Comparison of ENCODE assay signal across 14 cellular contexts in the genomic region with DNA sequence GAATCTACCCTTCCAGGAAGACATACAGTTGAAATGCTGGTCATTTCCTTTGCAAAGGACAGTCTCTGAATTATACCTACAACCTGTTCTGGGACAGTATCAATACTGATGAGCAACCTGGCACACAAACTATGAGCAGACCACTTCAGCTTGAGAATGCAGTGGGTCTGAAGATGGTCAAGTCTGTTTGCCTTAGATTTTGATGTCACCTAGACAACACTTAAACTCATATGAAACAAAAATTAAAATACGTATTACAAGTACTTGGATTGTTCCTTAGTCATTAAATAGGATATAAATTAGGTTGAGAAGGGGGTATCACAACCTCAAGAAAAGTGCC. TPM values are rescaled to one million over a fixed set of nuclear protein-coding genes. Genes with fewer than 3 reads are reported as not detected.
DNase-seq lines count a peak whose midpoint lies in the region; ATAC-seq and TF ChIP-seq lines count a peak whose summit lies in the region.
"Had no signal": no experiment of that assay in that cellular context is flagged by ENCODE, and none has a peak within 500 bp of the region (broad histone marks: within the 10 kb centered on the region; RNA-seq: fewer than 3 reads in every experiment).

No MANE protein-coding gene starts in this region.

- no peaks in the 10 kb centered on the region for H3K27me3 ChIP-seq in hepatocyte
- H3K27me3 ChIP-seq in subcutaneous abdominal adipose tissue (ENCODE audit: control insufficient read depth in 5 of 5, insufficient read depth in 4 of 5, low read length in 5 of 5): no peaks in the 10 kb centered on the region
- H3K27me3 ChIP-seq: heart right ventricle, ovary, SJSA1 had no signal

- H4K20me1 ChIP-seq in hepatocyte (ENCODE audit: insufficient read depth, poor library complexity, severe bottlenecking): peaks cover 29% of the 10 kb centered on the region

- DNase-seq in activated naive CD4-positive, alpha-beta T cell treated with anti-CD3 and anti-CD28 coated beads, Interleukin-2, amount 50 U/mL, for 16 hours: no peak
- DNase-seq in T-helper 17 cell: no peak
- no peak for DNase-seq in hepatocyte (ENCODE audit: low spot score)
- DNase-seq in NCI-H1105 treated with DMSO at 0.1 percent for 48 hours (lab: John Stamatoyannopoulos, UW): no peak
- DNase-seq in NCI-H345 (lab: John Stamatoyannopoulos, UW): no peak
- DNase-seq: anterior cingulate cortex, COR-L47, heart right ventricle, NCI-H1417 treated with DMSO at 0.1 percent for 48 hours, ovary had no signal

- 89% methylated on average over 1 of the region's 1 CpG for WGBS in hepatocyte (ENCODE audit: low lambda C conversion rate, missing lambda C conversion rate)

- H3K27me3 Mint-ChIP-seq in activated naive CD4-positive, alpha-beta T cell treated with anti-CD3 and anti-CD28 coated beads, Interleukin-2, amount 50 U/mL, for 24 hours: no peaks in the 10 kb centered on the region
- H3K27me3 Mint-ChIP-seq in T-helper 17 cell: no peaks in the 10 kb centered on the region

- peaks cover 50% of the 10 kb centered on the region for H3K4me1 Mint-ChIP-seq in activated naive CD4-positive, alpha-beta T cell treated with anti-CD3 and anti-CD28 coated beads, Interleukin-2, amount 50 U/mL, for 24 hours
- H3K4me1 Mint-ChIP-seq in T-helper 17 cell: peaks cover 51% of the 10 kb centered on the region

- H3K4me1 ChIP-seq in hepatocyte (ENCODE audit: insufficient read depth) (peaks cover 13% of the 10 kb centered on the region), subcutaneous abdominal adipose tissue (ENCODE audit: control insufficient read depth in 5 of 5, insufficient read depth in 5 of 5, low read length in 5 of 5) (peaks cover 17 to 58% (median 51%) of the 10 kb centered on the region in 5 donors)

- peaks cover 38% of the 10 kb centered on the region for H3K36me3 Mint-ChIP-seq in activated naive CD4-positive, alpha-beta T cell treated with anti-CD3 and anti-CD28 coated beads, Interleukin-2, amount 50 U/mL, for 24 hours
- H3K36me3 Mint-ChIP-seq in T-helper 17 cell (ENCODE audit: low read depth): peaks cover 12% of the 10 kb centered on the region

- H3K4me3 ChIP-seq in hepatocyte (no peak overlapping the region), subcutaneous abdominal adipose tissue (ENCODE audit: low read depth in 1 of 5, low read length in 5 of 5) (peak overlapping the region in 1 of 5 donors; percentile 0)
- H3K4me3 ChIP-seq: ovary had no signal

- peaks cover 6% of the 10 kb centered on the region for H3K9me3 ChIP-seq in T-helper 17 cell (ENCODE audit: control insufficient read depth, low read length, poor library complexity, severe bottlenecking)
- H3K9me3 ChIP-seq in hepatocyte (ENCODE audit: low read depth): no peaks in the 10 kb centered on the region
- no peaks in the 10 kb centered on the region for H3K9me3 ChIP-seq in subcutaneous abdominal adipose tissue (ENCODE audit: control insufficient read depth in 5 of 5, low read length in 5 of 5)
- H3K9me3 ChIP-seq: heart right ventricle, ovary had no signal

- peak overlapping the region; percentile 92 for H3K4me2 ChIP-seq in hepatocyte

- H3K9ac ChIP-seq in subcutaneous abdominal adipose tissue (ENCODE audit: low read length in 5 of 5): no peak overlapping the region

- no peaks in the 10 kb centered on the region for H3K36me3 ChIP-seq in hepatocyte (replicated peaks; ENCODE audit: insufficient read depth, low read depth)
- peaks cover 23 to 45% (median 30%) of the 10 kb centered on the region in 5 donors for H3K36me3 ChIP-seq in subcutaneous abdominal adipose tissue (ENCODE audit: control insufficient read depth in 5 of 5, insufficient read depth in 5 of 5, low read length in 5 of 5)
- H3K36me3 ChIP-seq: ovary had no signal

- H3K79me2 ChIP-seq in hepatocyte: peaks cover 80% of the 10 kb centered on the region

- peak overlapping the region; percentile 89 for H3K27ac Mint-ChIP-seq in activated naive CD4-positive, alpha-beta T cell treated with anti-CD3 and anti-CD28 coated beads, Interleukin-2, amount 50 U/mL, for 24 hours
- H3K27ac Mint-ChIP-seq in T-helper 17 cell: peak overlapping the region; percentile 99

- H3K4me3 Mint-ChIP-seq in activated naive CD4-positive, alpha-beta T cell treated with anti-CD3 and anti-CD28 coated beads, Interleukin-2, amount 50 U/mL, for 24 hours: peak overlapping the region; percentile 99
- H3K4me3 Mint-ChIP-seq in T-helper 17 cell: peak overlapping the region; percentile 96

- no peaks in the 10 kb centered on the region for H3K9me3 Mint-ChIP-seq in activated naive CD4-positive, alpha-beta T cell treated with anti-CD3 and anti-CD28 coated beads, Interleukin-2, amount 50 U/mL, for 24 hours

- no peaks in the 10 kb centered on the region for H3K9me2 ChIP-seq in hepatocyte (replicated peaks; ENCODE audit: insufficient read depth)

- no peak overlapping the region for H2AFZ ChIP-seq in hepatocyte

- H3K27ac ChIP-seq in hepatocyte (no peak overlapping the region), subcutaneous abdominal adipose tissue (ENCODE audit: low read depth, low read length) (peak overlapping the region; percentile 27)
- H3K27ac ChIP-seq: ovary, SJSA1 had no signal

- no peak for TF ChIP-seq CTCF in hepatocyte (IDR thresholded peaks at IDR 0.05; ENCODE audit: poor library complexity)

- ATAC-seq in T-helper 17 cell: no peak
- ATAC-seq in HG03108 (IDR thresholded peaks at IDR 0.05; ENCODE audit: unreplicated experiment): no peak
- ATAC-seq: heart right ventricle had no signal

RNA-seq across cellular contexts. Expression of a gene that starts 3.5 kb away (rescaled TPM):
- 100 to 1,000 TPM; 351 to 393 TPM for total RNA-seq in T-helper 17 cell
- total RNA-seq in hepatocyte: 152 and 157 TPM in 2 replicates
- polyA plus RNA-seq in hepatocyte: 152 and 173 TPM in 2 replicates

RNA-seq across cellular contexts. Expression of a gene that starts 4.3 kb away (rescaled TPM):
- total RNA-seq in T-helper 17 cell: 10 to 100 TPM; 29.4 to 36.7 TPM
- total RNA-seq in hepatocyte: 59.4 and 66.6 TPM in 2 replicates
- polyA plus RNA-seq in hepatocyte: 35.4 and 43.5 TPM in 2 replicates

RNA-seq across cellular contexts. Expression of a gene that starts 6.9 kb away (rescaled TPM):
- total RNA-seq in T-helper 17 cell: 10 to 100 TPM; 35.1 to 36.2 TPM
- 36.6 and 36.8 TPM in 2 replicates for total RNA-seq in hepatocyte
- 48.0 and 56.5 TPM in 2 replicates for polyA plus RNA-seq in hepatocyte

RNA-seq across cellular contexts. Expression of a gene that starts 7.2 kb away (rescaled TPM):
- total RNA-seq in T-helper 17 cell (100 to 1,000 TPM; 124 to 137 TPM), hepatocyte (19.3 and 19.5 TPM in 2 replicates)
- 34.5 and 44.8 TPM in 2 replicates for polyA plus RNA-seq in hepatocyte

RNA-seq across cellular contexts. Expression of a gene that starts 22.8 kb away (rescaled TPM):
- total RNA-seq in T-helper 17 cell: 1 to 10 TPM; 5.7 to 8.0 TPM
- total RNA-seq in hepatocyte: 101 and 102 TPM in 2 replicates
- polyA plus RNA-seq in hepatocyte: 117 and 138 TPM in 2 replicates
